8 cellular contexts compared by ENCODE assay signal in the genomic region with DNA sequence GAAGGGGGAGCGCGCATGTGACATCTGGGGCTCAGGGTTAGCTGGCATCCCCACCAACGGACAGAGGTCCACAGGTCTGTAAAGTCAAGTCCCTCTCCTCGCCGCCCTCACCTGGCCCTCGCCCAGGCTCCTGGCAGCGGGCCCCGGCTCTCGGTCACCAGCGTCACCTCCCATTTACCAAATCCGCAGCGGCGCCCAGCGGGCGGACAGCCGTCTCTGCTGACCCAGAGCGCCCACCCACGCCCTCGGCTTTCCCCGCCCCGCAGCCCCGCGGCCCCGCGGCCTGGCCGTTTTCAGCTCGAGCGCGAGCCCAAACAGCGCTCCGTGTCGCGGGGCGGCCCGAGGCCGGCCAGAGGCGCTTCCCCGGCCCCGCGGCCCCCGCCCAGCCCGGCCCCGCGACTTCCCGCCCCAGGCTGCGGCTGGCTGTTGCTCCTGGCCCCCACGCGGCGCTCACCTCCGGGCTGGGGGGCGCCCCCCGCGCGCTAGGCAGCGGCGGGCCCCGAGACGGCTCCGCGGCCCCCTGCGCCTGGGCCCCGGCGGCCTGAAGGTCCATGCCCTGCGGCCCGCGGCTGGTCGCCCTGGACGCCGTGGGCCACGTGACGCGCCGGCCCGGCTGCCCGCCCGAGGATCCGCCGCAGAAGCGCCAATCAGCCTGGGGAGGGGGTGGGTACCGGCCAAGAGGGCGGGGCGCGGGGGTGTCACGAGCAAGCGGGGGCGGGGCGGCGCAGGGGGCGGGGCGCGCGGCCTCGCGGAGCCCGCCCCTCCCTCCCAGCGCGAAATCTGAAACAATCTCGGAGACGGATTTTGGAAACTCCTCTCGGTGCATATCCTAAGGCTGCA. TPM values are rescaled to one million over a fixed set of nuclear protein-coding genes. Genes with fewer than 3 reads are reported as not detected.
DNase-seq lines count a peak whose midpoint lies in the region; ATAC-seq and TF ChIP-seq lines count a peak whose summit lies in the region.

A gene with protein sequence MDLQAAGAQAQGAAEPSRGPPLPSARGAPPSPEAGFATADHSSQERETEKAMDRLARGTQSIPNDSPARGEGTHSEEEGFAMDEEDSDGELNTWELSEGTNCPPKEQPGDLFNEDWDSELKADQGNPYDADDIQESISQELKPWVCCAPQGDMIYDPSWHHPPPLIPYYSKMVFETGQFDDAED (minus strand): TSS at position 598 of the 840 bp plus-strand sequence. CDS start 45 bp downstream, at position 553.

- peaks cover 6% of the 10 kb centered on the region for H3K79me2 ChIP-seq in neural progenitor cell (ENCODE audit: low read depth)

- H3K27me3 Mint-ChIP-seq in CD4-positive, alpha-beta T cell, result no peaks in the 10 kb centered on the region
- no peaks in the 10 kb centered on the region for H3K27me3 Mint-ChIP-seq in neural progenitor cell (ENCODE audit: insufficient read depth, low read depth)

- H3K9me3 Mint-ChIP-seq in CD4-positive, alpha-beta T cell, result no peaks in the 10 kb centered on the region
- no peaks in the 10 kb centered on the region for H3K9me3 Mint-ChIP-seq in neural progenitor cell

- no peak within 1 kb of the TSS for H3K27ac ChIP-seq in CD4-positive, alpha-beta T cell (ENCODE audit: low read depth, low read length)
- H3K27ac ChIP-seq in foreskin keratinocyte, result peak within 1 kb of the TSS; percentile 52
- no peak within 1 kb of the TSS for H3K27ac ChIP-seq in neural progenitor cell
- peak within 1 kb of the TSS; percentile 58 for H3K27ac ChIP-seq in stomach smooth muscle (ENCODE audit: low read length)

- H3K4me3 Mint-ChIP-seq in CD4-positive, alpha-beta T cell, result peak within 1 kb of the TSS; percentile 87
- H3K4me3 Mint-ChIP-seq in neural progenitor cell, result peak within 1 kb of the TSS; percentile 90

- peaks cover 25% of the 10 kb centered on the region for H3F3A ChIP-seq in neural progenitor cell (ENCODE audit: low read depth)

- TF ChIP-seq CTCF in CD4-positive, alpha-beta T cell (IDR thresholded peaks at IDR 0.05), result no peak
- TF ChIP-seq CTCF in foreskin keratinocyte (conservative IDR thresholded peaks at IDR 0.05), result peak; percentile 34
- no peak for TF ChIP-seq CTCF in neural progenitor cell (IDR thresholded peaks at IDR 0.05)

- H3K4me1 ChIP-seq in foreskin keratinocyte, result no peaks in the 10 kb centered on the region
- no peaks in the 10 kb centered on the region for H3K4me1 ChIP-seq in neural progenitor cell
- H3K4me1 ChIP-seq in stomach smooth muscle (ENCODE audit: control insufficient read depth, insufficient read depth, low read length), result peaks cover 20% of the 10 kb centered on the region

- no peak within 1 kb of the TSS for H3K9ac ChIP-seq in neural progenitor cell
- H3K9ac ChIP-seq in stomach smooth muscle (ENCODE audit: low read length in 2 of 2), result peak within 1 kb of the TSS; percentile 79 to 80

- H3K27ac Mint-ChIP-seq in CD4-positive, alpha-beta T cell, result no peak within 1 kb of the TSS
- no peak within 1 kb of the TSS for H3K27ac Mint-ChIP-seq in neural progenitor cell

- in situ Hi-C loops in SK-MEL-5 (cut with HindIII; ENCODE audit: low pct_unique_long_range_greater_than_20kb, low sequenced_read_pairs), result no loop called here

- H3K4me3 ChIP-seq in neural progenitor cell (peak within 1 kb of the TSS; percentile 69), stomach smooth muscle (ENCODE audit: low read length in 2 of 2) (peak within 1 kb of the TSS; percentile 84 to 88)

- no peaks in the 10 kb centered on the region for H3K36me3 ChIP-seq in neural progenitor cell
- H3K36me3 ChIP-seq in stomach smooth muscle (ENCODE audit: control insufficient read depth in 2 of 2, insufficient read depth in 2 of 2, low read length in 2 of 2), result peaks cover 5 to 11% of the 10 kb centered on the region in 2 donors

- DNase-seq in CD4-positive, alpha-beta T cell, result peak; percentile 63 to 82 (median 77)
- DNase-seq in Kasumi-1 (lab: John Stamatoyannopoulos, UW) (peak; percentile 70 to 74), SK-MEL-5 (ENCODE audit: low read depth, low spot score) (peak; percentile 81), foreskin keratinocyte (peak in 1 of 2 donors; percentile 19), neural progenitor cell (ENCODE audit: low spot score) (peak; percentile 96)
- peak; percentile 71 for DNase-seq in activated gamma-delta T cell treated with anti-CD3 and anti-CD28 coated beads, Interleukin-2, amount 50 U/mL, for 16 hours (ENCODE audit: low read depth)

- H3K9me3 ChIP-seq in CD4-positive, alpha-beta T cell (ENCODE audit: control insufficient read depth, low read length), result no peaks in the 10 kb centered on the region
- H3K9me3 ChIP-seq in neural progenitor cell (ENCODE audit: low read depth), result no peaks in the 10 kb centered on the region
- H3K9me3 ChIP-seq in stomach smooth muscle (ENCODE audit: control insufficient read depth in 2 of 2, low read length in 2 of 2), result no peaks in the 10 kb centered on the region

- intact Hi-C loops in CD4-positive, alpha-beta T cell (cut with DNase I, micrococcal nuclease), result loop anchor here in 1 of 2 experiments (1.0 to 5.0 kb wide), 4 partner anchors 42 to 1018 kb away; a partner anchor contains a TSS

- ATAC-seq in CD4-positive, alpha-beta T cell (ENCODE audit: poor library complexity), result peak; percentile 85
- peak; percentile 73 for ATAC-seq in GM21381 (IDR thresholded peaks at IDR 0.05; ENCODE audit: unreplicated experiment)
- ATAC-seq in foreskin keratinocyte, result peak; percentile 80

- CTCF ChIA-PET in CD4-positive, alpha-beta T cell (lab: Charles Lee), result interaction anchor here (1.1 to 2.1 kb wide), 2 partner anchors 28 to 42 kb away, joined by 3 to 15 read pairs; a partner anchor contains a TSS

- H3K4me1 Mint-ChIP-seq in CD4-positive, alpha-beta T cell (ENCODE audit: low read depth), result peaks cover 16% of the 10 kb centered on the region
- H3K4me1 Mint-ChIP-seq in neural progenitor cell, result peaks cover 23% of the 10 kb centered on the region

- H3K4me2 ChIP-seq in neural progenitor cell, result peak within 1 kb of the TSS; percentile 79

- peaks cover 12% of the 10 kb centered on the region for H3K36me3 Mint-ChIP-seq in CD4-positive, alpha-beta T cell (ENCODE audit: low read depth)
- peaks cover 11% of the 10 kb centered on the region for H3K36me3 Mint-ChIP-seq in neural progenitor cell

- H4K20me1 ChIP-seq in neural progenitor cell (ENCODE audit: low read depth), result peaks cover 23% of the 10 kb centered on the region

- POLR2A ChIA-PET in CD4-positive, alpha-beta T cell (lab: Charles Lee), result interaction anchor here (0.9 to 1.1 kb wide), 2 partner anchors 42 to 539 kb away, joined by 3 to 6 read pairs; a partner anchor contains a TSS

- H2AFZ ChIP-seq in neural progenitor cell (replicated peaks), result no peak within 1 kb of the TSS

- no peaks in the 10 kb centered on the region for H3K27me3 ChIP-seq in CD4-positive, alpha-beta T cell (ENCODE audit: control insufficient read depth, insufficient read depth, low read length)
- no peaks in the 10 kb centered on the region for H3K27me3 ChIP-seq in foreskin keratinocyte
- peaks cover 6% of the 10 kb centered on the region for H3K27me3 ChIP-seq in neural progenitor cell
- no peaks in the 10 kb centered on the region for H3K27me3 ChIP-seq in stomach smooth muscle (ENCODE audit: control insufficient read depth in 1 of 2, insufficient read depth in 2 of 2, low read length in 2 of 2)

RNA-seq across cellular contexts. Expression of the gene that starts here (rescaled TPM):
- 1 to 10 TPM; 2.2 to 2.3 TPM for total RNA-seq in CD4-positive, alpha-beta T cell
- total RNA-seq in SK-MEL-5 (2014; rRNA removed; shearing (Covaris generic)), result 166 and 171 TPM in 2 replicates
- 98.9 and 118 TPM in 2 replicates for polyA plus RNA-seq in SK-MEL-5 (2015; cell fraction: cytosol; rRNA removed)
- 22.6 and 24.7 TPM in 2 replicates for polyA plus RNA-seq in SK-MEL-5 (2015; cell fraction: nucleus; rRNA removed)
- total RNA-seq in foreskin keratinocyte, result 53.9 and 55.7 TPM in 2 replicates
- polyA plus RNA-seq in foreskin keratinocyte, result 71.6 and 75.1 TPM in 2 replicates
- total RNA-seq in neural progenitor cell (ENCODE audit: low replicate concordance), result 37.9 and 51.3 TPM in 2 replicates

Comparison
In these comparisons a context has a peak if more than half of its experiments do, and no peak if none do; other contexts are left out.
1. RNA of the gene that starts here (total RNA-seq): 166 to 171 TPM in SK-MEL-5, 53.9 to 55.7 TPM in foreskin keratinocyte and 37.9 to 51.3 TPM in neural progenitor cell; 2.2 to 2.3 TPM in CD4-positive, alpha-beta T cell; every median in the first group is over 10 times any median in the second.
2. H3K27ac ChIP-seq: peak in foreskin keratinocyte (single experiment) and stomach smooth muscle (single experiment); none in CD4-positive, alpha-beta T cell (single experiment) and neural progenitor cell (single experiment).
3. Peak in every context shown above with its lines, with median percentiles within 50 percentile points of each other: ATAC-seq.